ENCODE assay signal across 22 cellular contexts in genomic region chr3:196985954-196986885, GRCh38. TPM values are rescaled to one million over a fixed set of nuclear protein-coding genes. Genes with fewer than 3 reads are reported as not detected.
A peak's percentile ranks its signal among the peaks of the same experiment; 100 is the strongest.
DNase-seq lines count a peak whose midpoint lies in the region; ATAC-seq and TF ChIP-seq lines count a peak whose summit lies in the region.
"Had no signal": no experiment of that assay in that cellular context is flagged by ENCODE, and none has a peak within 500 bp of the region (broad histone marks: within the 10 kb centered on the region; RNA-seq: fewer than 3 reads in every experiment).

No MANE protein-coding gene starts in this region.

- H3K4me3 ChIP-seq in SK-N-SH (ENCODE audit: low read depth in 2 of 2, low read length in 1 of 2) (no peak overlapping the region), upper lobe of right lung (no peak overlapping the region), mesendoderm (ENCODE audit: low read length) (no peak overlapping the region), psoas muscle (no peak overlapping the region)
- H3K4me3 ChIP-seq: heart left ventricle, lung had no signal

- TF ChIP-seq CTCF in SK-N-SH (IDR thresholded peaks at IDR 0.05) (peak; percentile 30), chondrocyte (IDR thresholded peaks at IDR 0.05) (peak; percentile 49), upper lobe of right lung (IDR thresholded peaks at IDR 0.05) (no peak), GM10266 (IDR thresholded peaks at IDR 0.05; ENCODE audit: control insufficient read depth, insufficient read depth, low read depth, missing control alignments) (no peak), psoas muscle (IDR thresholded peaks at IDR 0.05) (no peak)

- DNase-seq in SK-N-SH (no peak), chondrocyte (ENCODE audit: low spot score) (peak; percentile 43), memory B cell (ENCODE audit: low spot score in 2 of 2) (no peak), upper lobe of right lung (peak; percentile 30), mesendoderm (no peak), GM10266 (ENCODE audit: extremely low spot score) (no peak), psoas muscle (no peak)
- DNase-seq: 8988T; activated CD4-positive, alpha-beta T cell treated with anti-CD3 and anti-CD28 coated beads, Interleukin-2, amount 50 U/mL, for 1 hour; DMS79 treated with DMSO at 0.1 percent for 48 hours; naive thymus-derived CD4-positive, alpha-beta T cell; NCI-H2081; stimulated activated CD4-positive, alpha-beta T cell treated with anti-CD3 and anti-CD28 coated beads, Interleukin-15, amount 100 ng/mL, for 24 hours; T-cell had no signal

- no peaks in the 10 kb centered on the region for H3F3A ChIP-seq in SK-N-SH (replicated peaks; ENCODE audit: insufficient read depth)

- no peak overlapping the region for H4K5ac ChIP-seq in mesendoderm (ENCODE audit: low read length)

- no peak overlapping the region for H3K27ac Mint-ChIP-seq in chondrocyte (ENCODE audit: unreplicated experiment)
- no peak overlapping the region for H3K27ac Mint-ChIP-seq in memory B cell
- H3K27ac Mint-ChIP-seq: activated naive CD4-positive, alpha-beta T cell treated with anti-CD3 and anti-CD28 coated beads, Interleukin-2, amount 50 U/mL, for 24 hours; brain; CD8-positive, alpha-beta memory T cell; naive thymus-derived CD4-positive, alpha-beta T cell; stimulated activated effector memory CD8-positive, alpha-beta T cell treated with anti-CD3 and anti-CD28 coated beads, Interleukin-12 subunit alpha, Interleukin-12 subunit beta, amount 100 ng/mL, for 72 hours; T-cell had no signal

- H3K27ac ChIP-seq in SK-N-SH (ENCODE audit: low read depth in 2 of 2, low read length in 1 of 2) (no peak overlapping the region), upper lobe of right lung (no peak overlapping the region), mesendoderm (ENCODE audit: low read depth, low read length) (no peak overlapping the region), psoas muscle (no peak overlapping the region)
- H3K27ac ChIP-seq: heart left ventricle had no signal

- H3K4me2 ChIP-seq in SK-N-SH: no peak overlapping the region
- no peak overlapping the region for H3K4me2 ChIP-seq in mesendoderm (ENCODE audit: low read length)

- ATAC-seq in SK-N-SH treated with all-trans-retinoic acid at 6 μM for 48 hours (no peak), memory B cell (ENCODE audit: low read depth) (peak; percentile 45), upper lobe of right lung (no peak), psoas muscle (no peak)
- ATAC-seq: HCT116; heart left ventricle; naive thymus-derived CD4-positive, alpha-beta T cell; stimulated activated effector memory CD8-positive, alpha-beta T cell treated with anti-CD3 and anti-CD28 coated beads, Interleukin-12 subunit alpha, Interleukin-12 subunit beta, amount 100 ng/mL, for 72 hours; T-cell had no signal

- H3K18ac ChIP-seq in mesendoderm (ENCODE audit: low read length): no peak overlapping the region

- H3K9ac ChIP-seq in SK-N-SH (no peak overlapping the region), mesendoderm (ENCODE audit: low read length) (no peak overlapping the region)

- H3K4me1 ChIP-seq in SK-N-SH (ENCODE audit: control insufficient read depth in 1 of 2, insufficient read depth in 2 of 2, low read depth in 1 of 2, low read length in 1 of 2) (peaks cover 0 to 11% of the 10 kb centered on the region in 2 experiments; a peak in 1 of 4 replicates), upper lobe of right lung (no peaks in the 10 kb centered on the region), mesendoderm (ENCODE audit: control insufficient read depth, low read depth, low read length) (no peaks in the 10 kb centered on the region), psoas muscle (no peaks in the 10 kb centered on the region)

- no peak overlapping the region for H2BK5ac ChIP-seq in mesendoderm (ENCODE audit: low read length)

- H3K79me1 ChIP-seq in mesendoderm (ENCODE audit: low read length): no peaks in the 10 kb centered on the region

- no peak overlapping the region for H2BK15ac ChIP-seq in mesendoderm (replicated peaks; ENCODE audit: low read depth)

- TF ChIP-seq RAD21 in SK-N-SH (IDR thresholded peaks at IDR 0.05; ENCODE audit: low read length): no peak

- CTCF ChIA-PET in SK-N-SH (lab: Yijun Ruan, JAX): interaction anchor here (0.7 to 1.0 kb wide), 2 partner anchors 8 to 17 kb away, joined by 3 read pairs; no protein-coding TSS in a partner anchor

- H2AFZ ChIP-seq in SK-N-SH (ENCODE audit: low read depth): no peak overlapping the region

- intact Hi-C loops in upper lobe of right lung (cut with DNase I): no loop called here
- intact Hi-C loops in psoas muscle (cut with DNase I): no loop called here

- no peak overlapping the region for H4K8ac ChIP-seq in mesendoderm (ENCODE audit: low read depth, low read length)

- H3K36me3 ChIP-seq in SK-N-SH (replicated peaks in 1 of 2; ENCODE audit: control insufficient read depth in 1 of 2, insufficient read depth in 2 of 2, low read length in 1 of 2): no peaks in the 10 kb centered on the region
- H3K36me3 ChIP-seq in upper lobe of right lung: no peaks in the 10 kb centered on the region
- no peaks in the 10 kb centered on the region for H3K36me3 ChIP-seq in mesendoderm (ENCODE audit: control insufficient read depth, insufficient read depth, low read length)
- H3K36me3 ChIP-seq in psoas muscle (ENCODE audit: insufficient read depth in 1 of 2, low read depth in 1 of 2): no peaks in the 10 kb centered on the region
- H3K36me3 ChIP-seq: heart left ventricle had no signal

- H3K4me1 Mint-ChIP-seq in chondrocyte (ENCODE audit: low read depth): no peaks in the 10 kb centered on the region
- peaks cover 4% of the 10 kb centered on the region for H3K4me1 Mint-ChIP-seq in memory B cell
- H3K4me1 Mint-ChIP-seq: activated naive CD4-positive, alpha-beta T cell treated with anti-CD3 and anti-CD28 coated beads, Interleukin-2, amount 50 U/mL, for 24 hours; brain; CD8-positive, alpha-beta memory T cell; naive thymus-derived CD4-positive, alpha-beta T cell; stimulated activated effector memory CD8-positive, alpha-beta T cell treated with anti-CD3 and anti-CD28 coated beads, Interleukin-12 subunit alpha, Interleukin-12 subunit beta, amount 100 ng/mL, for 72 hours; T-cell had no signal

- no peak overlapping the region for H2BK120ac ChIP-seq in mesendoderm (ENCODE audit: low read depth, low read length)

- no peaks in the 10 kb centered on the region; the same call in 1 of the 2 replicates for H3K27me3 ChIP-seq in SK-N-SH (ENCODE audit: insufficient read depth)
- H3K27me3 ChIP-seq in upper lobe of right lung: peaks cover 3% of the 10 kb centered on the region
- H3K27me3 ChIP-seq in mesendoderm (ENCODE audit: insufficient read depth, low read length, poor library complexity): no peaks in the 10 kb centered on the region
- no peaks in the 10 kb centered on the region for H3K27me3 ChIP-seq in psoas muscle (ENCODE audit: insufficient read depth in 3 of 3, low read length in 2 of 3)

- H3K79me2 ChIP-seq in SK-N-SH (ENCODE audit: insufficient read depth): no peaks in the 10 kb centered on the region
- H3K79me2 ChIP-seq in mesendoderm (ENCODE audit: control insufficient read depth, insufficient read depth, low read length): no peaks in the 10 kb centered on the region

- H3K9me3 Mint-ChIP-seq in chondrocyte (ENCODE audit: low read depth): peaks cover 7% of the 10 kb centered on the region
- H3K9me3 Mint-ChIP-seq in memory B cell: peaks cover 13% of the 10 kb centered on the region

- POLR2A ChIA-PET in SK-N-SH (lab: Yijun Ruan, JAX): no interaction called here

- no peak overlapping the region for H3K23ac ChIP-seq in mesendoderm (ENCODE audit: low read length)

- TF ChIP-seq EP300 in SK-N-SH (IDR thresholded peaks at IDR 0.05; ENCODE audit: borderline replicate concordance in 1 of 2, low read depth in 1 of 2, low read length in 1 of 2): no peak

- H3K4ac ChIP-seq in mesendoderm (ENCODE audit: low read depth, low read length): no peak overlapping the region

- no peak overlapping the region for H3K56ac ChIP-seq in mesendoderm (ENCODE audit: low read length)

- peaks cover 8% of the 10 kb centered on the region for H3K27me3 Mint-ChIP-seq in chondrocyte (ENCODE audit: low read depth)
- peaks cover 18% of the 10 kb centered on the region for H3K27me3 Mint-ChIP-seq in memory B cell

- peaks cover 4% of the 10 kb centered on the region; the same call in 1 of the 2 replicates for H3K9me3 ChIP-seq in SK-N-SH
- no peaks in the 10 kb centered on the region for H3K9me3 ChIP-seq in upper lobe of right lung
- H3K9me3 ChIP-seq in psoas muscle: peaks cover 11% of the 10 kb centered on the region

- H3K4me3 Mint-ChIP-seq in chondrocyte (ENCODE audit: unreplicated experiment) (no peak overlapping the region), memory B cell (no peak overlapping the region)
- H3K4me3 Mint-ChIP-seq: activated naive CD4-positive, alpha-beta T cell treated with anti-CD3 and anti-CD28 coated beads, Interleukin-2, amount 50 U/mL, for 24 hours; brain; CD8-positive, alpha-beta memory T cell; naive thymus-derived CD4-positive, alpha-beta T cell; stimulated activated effector memory CD8-positive, alpha-beta T cell treated with anti-CD3 and anti-CD28 coated beads, Interleukin-12 subunit alpha, Interleukin-12 subunit beta, amount 100 ng/mL, for 72 hours; T-cell had no signal

- 74% methylated on average over 8 of the region's 9 CpGs for WGBS in SK-N-SH (ENCODE audit: low lambda C conversion rate)
- WGBS in mesendoderm (ENCODE audit: extremely low coverage, insufficient coverage, low lambda C conversion rate): no CpG with 5 or more reads among the region's 9 CpGs
- WGBS in psoas muscle, 3 donors: 87 to 93% (median 90%) methylated on average over 9 of the region's 9 CpGs

- H3K36me3 Mint-ChIP-seq in chondrocyte (ENCODE audit: low read depth) (peaks cover 4% of the 10 kb centered on the region), memory B cell (peaks cover 10% of the 10 kb centered on the region)
- H3K36me3 Mint-ChIP-seq: stimulated activated effector memory CD8-positive, alpha-beta T cell treated with anti-CD3 and anti-CD28 coated beads, Interleukin-12 subunit alpha, Interleukin-12 subunit beta, amount 100 ng/mL, for 72 hours; T-cell had no signal

- no peaks in the 10 kb centered on the region for H3K9me2 ChIP-seq in SK-N-SH

- H4K20me1 ChIP-seq in SK-N-SH (ENCODE audit: insufficient read depth): no peaks in the 10 kb centered on the region

- H2AK5ac ChIP-seq in mesendoderm (ENCODE audit: low read length): no peak overlapping the region

RNA-seq across cellular contexts. Expression of gene PIGZ, which starts 17.6 kb away (rescaled TPM):
- polyA plus RNA-seq in SK-N-SH (2012; rRNA removed) (4.1 and 5.0 TPM in 2 replicates), psoas muscle (1 to 10 TPM; 2.9 to 3.5 (median 3.4) TPM)
- polyA plus RNA-seq in SK-N-SH (2012; cell fraction: cytosol; rRNA removed): 2.6 and 3.5 TPM in 2 replicates
- polyA plus RNA-seq in SK-N-SH (2012; cell fraction: nucleus; rRNA removed): 13.7 and 18.2 TPM in 2 replicates
- total RNA-seq in chondrocyte (8.8 to 10.1 TPM (median 9.9 TPM) in 3 replicates), upper lobe of right lung (3.6 TPM), psoas muscle (1 to 10 TPM; 3.2 to 8.0 (median 4.2) TPM)
- 0.03 TPM for polyA plus RNA-seq in mesendoderm (2013, experiment 1 of 2)
- polyA plus RNA-seq in mesendoderm (2013, experiment 2 of 2): 0.01 TPM
- polyA plus RNA-seq: CD8-positive, alpha-beta memory T cell had no signal

RNA-seq across cellular contexts. Expression of gene MELTF, which starts 43.4 kb away (rescaled TPM):
- 27.2 and 32.4 TPM in 2 replicates for polyA plus RNA-seq in SK-N-SH (2012; rRNA removed)
- polyA plus RNA-seq in SK-N-SH (2012; cell fraction: cytosol; rRNA removed): 20.5 and 26.3 TPM in 2 replicates
- polyA plus RNA-seq in SK-N-SH (2012; cell fraction: nucleus; rRNA removed): 62.4 and 65.4 TPM in 2 replicates
- 4.5 to 5.2 TPM (median 5.1 TPM) in 3 replicates for total RNA-seq in chondrocyte
- total RNA-seq in upper lobe of right lung: 2.3 TPM
- polyA plus RNA-seq in mesendoderm (2013, experiment 1 of 2): 0.95 TPM
- polyA plus RNA-seq in mesendoderm (2013, experiment 2 of 2): 0.73 TPM
- under 1 TPM; 0.54 to 0.97 (median 0.72) TPM for total RNA-seq in psoas muscle
- under 1 TPM; 0.23 to 0.55 (median 0.44) TPM for polyA plus RNA-seq in psoas muscle

RNA-seq across cellular contexts. Expression of gene NCBP2, which starts 43.9 kb away (rescaled TPM):
- polyA plus RNA-seq in SK-N-SH (2012; rRNA removed) (112 and 128 TPM in 2 replicates), psoas muscle (10 to 100 TPM; 33.1 to 78.5 (median 55.7) TPM)
- polyA plus RNA-seq in SK-N-SH (2012; cell fraction: cytosol; rRNA removed): 149 and 204 TPM in 2 replicates
- polyA plus RNA-seq in SK-N-SH (2012; cell fraction: nucleus; rRNA removed): 54.0 and 73.7 TPM in 2 replicates
- total RNA-seq in chondrocyte (59.5 to 67.2 TPM (median 61.5 TPM) in 3 replicates), upper lobe of right lung (54.7 TPM), psoas muscle (10 to 100 TPM; 37.0 to 53.2 (median 48.7) TPM)
- 66.1 TPM for polyA plus RNA-seq in mesendoderm (2013, experiment 1 of 2)
- 65.5 TPM for polyA plus RNA-seq in mesendoderm (2013, experiment 2 of 2)

Comparison
In these comparisons a context has a peak if more than half of its experiments do, and no peak if none do; other contexts are left out.
1. DNase-seq: peak in chondrocyte (single experiment) and upper lobe of right lung (single experiment); none in SK-N-SH (single experiment), memory B cell (0 of 2), mesendoderm (single experiment), GM10266 (single experiment) and psoas muscle (0 of 2).
2. CTCF ChIP-seq: peak in SK-N-SH (single experiment) and chondrocyte (single experiment); none in upper lobe of right lung (single experiment), GM10266 (single experiment) and psoas muscle (single experiment).